ENCODE assay signal across 12 cellular contexts in genomic region chr3:187183210-187183862, GRCh38. TPM values are rescaled to one million over a fixed set of nuclear protein-coding genes. Genes with fewer than 3 reads are reported as not detected.
A peak's percentile ranks its signal among the peaks of the same experiment; 100 is the strongest.
DNase-seq lines count a peak whose midpoint lies in the region; ATAC-seq and TF ChIP-seq lines count a peak whose summit lies in the region.
"Had no signal": no experiment of that assay in that cellular context is flagged by ENCODE, and none has a peak within 500 bp of the region (broad histone marks: within the 10 kb centered on the region; RNA-seq: fewer than 3 reads in every experiment).

No MANE protein-coding gene starts in this region.

- H2BK12ac ChIP-seq in trophoblast cell (ENCODE audit: low read length) = no peak overlapping the region

- H3K4me1 ChIP-seq in HUES6 (ENCODE audit: control insufficient read depth, insufficient read depth, low read length) = peaks cover 64% of the 10 kb centered on the region
- peaks cover 4 to 10% of the 10 kb centered on the region in 2 experiments for H3K4me1 ChIP-seq in trophoblast cell (ENCODE audit: control insufficient read depth in 1 of 2, insufficient read depth in 2 of 2, low read length in 2 of 2)
- H3K4me1 ChIP-seq: A549 had no signal

- no peak for TF ChIP-seq CTCF in GM13977 (IDR thresholded peaks at IDR 0.05; ENCODE audit: extremely low read depth, insufficient read depth, missing control alignments)

- H3K27ac ChIP-seq in HUES6 (ENCODE audit: low read depth, low read length) (peak overlapping the region; percentile 93), trophoblast cell (ENCODE audit: low read depth, low read length) (no peak overlapping the region)
- H3K27ac ChIP-seq: A549 had no signal

- peak overlapping the region; percentile 1; the same call in 1 of the 2 replicates for H3K4me3 ChIP-seq in HUES6 (ENCODE audit: low read depth, low read length)
- H3K4me3 ChIP-seq in trophoblast cell (ENCODE audit: low read depth, low read length) = peak overlapping the region; percentile 39
- H3K4me3 ChIP-seq: A549 had no signal

- no peak overlapping the region for H3K27ac Mint-ChIP-seq in activated T-helper 1 cell treated with anti-CD3 and anti-CD28 coated beads, Interleukin-12 subunit alpha, Interleukin-12 subunit beta, Interleukin-2, Interleukin-4 antibody, amounts not matched to agents 30 ng/mL and 10 ng/mL and 1 ng/mL, durations not matched to agents 14 hours and 24 hours and 36 hours
- H3K27ac Mint-ChIP-seq: immature natural killer cell had no signal

- H3K79me2 ChIP-seq in trophoblast cell (ENCODE audit: control insufficient read depth, insufficient read depth, low read length, poor library complexity) = peaks cover 2% of the 10 kb centered on the region

- peak overlapping the region; percentile 9 for H4K8ac ChIP-seq in trophoblast cell (ENCODE audit: low read depth, low read length)

- H3K27me3 Mint-ChIP-seq in activated T-helper 1 cell treated with anti-CD3 and anti-CD28 coated beads, Interleukin-12 subunit alpha, Interleukin-12 subunit beta, Interleukin-2, Interleukin-4 antibody, amounts not matched to agents 30 ng/mL and 10 ng/mL and 1 ng/mL, durations not matched to agents 14 hours and 24 hours and 36 hours (ENCODE audit: insufficient read depth) = peaks cover 3% of the 10 kb centered on the region

- H3K27me3 ChIP-seq in HUES6 (ENCODE audit: control insufficient read depth, insufficient read depth, low read length) (peaks cover 3% of the 10 kb centered on the region; the same call in 1 of the 2 replicates), trophoblast cell (ENCODE audit: insufficient read depth, low read length) (no peaks in the 10 kb centered on the region)

- H3K4me3 Mint-ChIP-seq in activated T-helper 1 cell treated with anti-CD3 and anti-CD28 coated beads, Interleukin-12 subunit alpha, Interleukin-12 subunit beta, Interleukin-2, Interleukin-4 antibody, amounts not matched to agents 30 ng/mL and 10 ng/mL and 1 ng/mL, durations not matched to agents 14 hours and 24 hours and 36 hours = no peak overlapping the region
- H3K4me3 Mint-ChIP-seq: immature natural killer cell had no signal

- H3K9ac ChIP-seq in HUES6 (ENCODE audit: low read length) (peak overlapping the region; percentile 89), trophoblast cell (ENCODE audit: low read length) (no peak overlapping the region)

- H4K91ac ChIP-seq in trophoblast cell (ENCODE audit: low read depth, low read length) = peak overlapping the region; percentile 13

- no peak overlapping the region for H3K14ac ChIP-seq in trophoblast cell (ENCODE audit: low read length)

- intact Hi-C loops in activated T-helper 1 cell treated with anti-CD3 and anti-CD28 coated beads, Interleukin-12 subunit alpha, Interleukin-12 subunit beta, Interleukin-2, Interleukin-4 antibody, amounts not matched to agents 30 ng/mL and 10 ng/mL and 1 ng/mL, durations not matched to agents 14 hours and 24 hours and 36 hours (cut with micrococcal nuclease) = no loop called here

- no peak overlapping the region for H3K23ac ChIP-seq in trophoblast cell (ENCODE audit: low read length)

- in situ Hi-C loops in GM13977 (cut with MboI; ENCODE audit: low pct_unique_long_range_greater_than_20kb, low sequenced_read_pairs, unreplicated experiment) = no loop called here

- H3K4ac ChIP-seq in trophoblast cell (ENCODE audit: low read depth, low read length) = no peak overlapping the region

- no peak overlapping the region for H2AFZ ChIP-seq in trophoblast cell (ENCODE audit: insufficient read depth, low read length, poor library complexity)

- DNase-seq in NCI-H1417 (lab: John Stamatoyannopoulos, UW) = peak; percentile 19 to 84 (median 47)
- no peak for DNase-seq in NCI-H1417 treated with DMSO at 0.1 percent for 48 hours (lab: John Stamatoyannopoulos, UW)
- DNase-seq in activated T-helper 1 cell treated with anti-CD3 and anti-CD28 coated beads, Interleukin-12 subunit alpha, Interleukin-12 subunit beta, Interleukin-2, Interleukin-4 antibody, amounts not matched to agents 30 ng/mL and 10 ng/mL and 1 ng/mL, durations not matched to agents 14 hours and 24 hours and 36 hours (ENCODE audit: low spot score) = peak; percentile 4
- no peak for DNase-seq in trophoblast cell
- DNase-seq in GM13977 (ENCODE audit: low spot score) = no peak
- DNase-seq in NCI-H2029 treated with DMSO at 0.1 percent for 48 hours (lab: John Stamatoyannopoulos, UW) = no peak
- DNase-seq: immature natural killer cell had no signal

- H3K9me3 Mint-ChIP-seq in activated T-helper 1 cell treated with anti-CD3 and anti-CD28 coated beads, Interleukin-12 subunit alpha, Interleukin-12 subunit beta, Interleukin-2, Interleukin-4 antibody, amounts not matched to agents 30 ng/mL and 10 ng/mL and 1 ng/mL, durations not matched to agents 14 hours and 24 hours and 36 hours = no peaks in the 10 kb centered on the region
- H3K9me3 Mint-ChIP-seq: immature natural killer cell had no signal

- H2AK5ac ChIP-seq in trophoblast cell (ENCODE audit: low read length) = no peak overlapping the region

- peaks cover 6% of the 10 kb centered on the region for H3K79me1 ChIP-seq in trophoblast cell (ENCODE audit: low read length)

- H2BK5ac ChIP-seq in trophoblast cell (ENCODE audit: low read depth, low read length, poor library complexity) = no peak overlapping the region

- ATAC-seq in GM18519 (IDR thresholded peaks at IDR 0.05; ENCODE audit: low FRiP score, unreplicated experiment) = no peak
- ATAC-seq: A549 had no signal

- H3K36me3 Mint-ChIP-seq in activated T-helper 1 cell treated with anti-CD3 and anti-CD28 coated beads, Interleukin-12 subunit alpha, Interleukin-12 subunit beta, Interleukin-2, Interleukin-4 antibody, amounts not matched to agents 30 ng/mL and 10 ng/mL and 1 ng/mL, durations not matched to agents 14 hours and 24 hours and 36 hours (ENCODE audit: low read depth) = peaks cover 2% of the 10 kb centered on the region
- H3K36me3 Mint-ChIP-seq: immature natural killer cell had no signal

- H3K4me1 Mint-ChIP-seq in activated T-helper 1 cell treated with anti-CD3 and anti-CD28 coated beads, Interleukin-12 subunit alpha, Interleukin-12 subunit beta, Interleukin-2, Interleukin-4 antibody, amounts not matched to agents 30 ng/mL and 10 ng/mL and 1 ng/mL, durations not matched to agents 14 hours and 24 hours and 36 hours (ENCODE audit: low read depth) = peaks cover 7% of the 10 kb centered on the region
- H3K4me1 Mint-ChIP-seq: immature natural killer cell had no signal

- WGBS in trophoblast cell (ENCODE audit: extremely low coverage, insufficient coverage, insufficient read length) = no CpG with 5 or more reads among the region's 7 CpGs

- H3K36me3 ChIP-seq in HUES6 (ENCODE audit: control insufficient read depth, insufficient read depth, low read length) = peaks cover under 1% of the 10 kb centered on the region; the same call in 1 of the 2 replicates
- H3K36me3 ChIP-seq in trophoblast cell (ENCODE audit: control insufficient read depth in 1 of 2, insufficient read depth in 2 of 2, low read length in 2 of 2) = no peaks in the 10 kb centered on the region

- H2BK120ac ChIP-seq in trophoblast cell (ENCODE audit: insufficient read depth, low read length, poor library complexity) = peak overlapping the region; percentile 53

- H4K12ac ChIP-seq in trophoblast cell (ENCODE audit: low read depth, low read length) = no peak overlapping the region

- H3K9me3 ChIP-seq in HUES6 (ENCODE audit: control insufficient read depth, insufficient read depth, low read depth, low read length) (no peaks in the 10 kb centered on the region), trophoblast cell (ENCODE audit: insufficient read depth, low read depth, low read length) (no peaks in the 10 kb centered on the region)
- H3K9me3 ChIP-seq: A549 had no signal

- no peak overlapping the region for H3K4me2 ChIP-seq in trophoblast cell (ENCODE audit: low read length)
- H3K4me2 ChIP-seq: A549 had no signal

- H3K18ac ChIP-seq in trophoblast cell (ENCODE audit: low read length) = no peak overlapping the region

RNA-seq across cellular contexts. Expression of gene RTP1, which starts 13.9 kb away (rescaled TPM):
- total RNA-seq in activated T-helper 1 cell treated with anti-CD3 and anti-CD28 coated beads, Interleukin-12 subunit alpha, Interleukin-12 subunit beta, Interleukin-2, Interleukin-4 antibody, amounts not matched to agents 30 ng/mL and 10 ng/mL and 1 ng/mL, durations not matched to agents 14 hours and 24 hours and 36 hours = not detected in 2 replicates
- polyA plus RNA-seq in trophoblast cell (2013) = not detected in 2 replicates
- total RNA-seq: HT-29, urinary bladder had no signal
- polyA plus RNA-seq: A549, immature natural killer cell, urinary bladder had no signal

RNA-seq across cellular contexts. Expression of gene RPL39L, which starts 44.0 kb away (rescaled TPM):
- 7.5 and 8.3 TPM in 2 replicates for total RNA-seq in activated T-helper 1 cell treated with anti-CD3 and anti-CD28 coated beads, Interleukin-12 subunit alpha, Interleukin-12 subunit beta, Interleukin-2, Interleukin-4 antibody, amounts not matched to agents 30 ng/mL and 10 ng/mL and 1 ng/mL, durations not matched to agents 14 hours and 24 hours and 36 hours
- polyA plus RNA-seq in trophoblast cell (2013) = 30.4 and 31.7 TPM in 2 replicates
- total RNA-seq: HT-29 had no signal

Comparison
In these comparisons a context has a peak if more than half of its experiments do, and no peak if none do; other contexts are left out.
1. DNase-seq: peak in NCI-H1417 (3 of 3) and activated T-helper 1 cell treated with anti-CD3 and anti-CD28 coated beads, Interleukin-12 subunit alpha, Interleukin-12 subunit beta, Interleukin-2, Interleukin-4 antibody, amounts not matched to agents 30 ng/mL and 10 ng/mL and 1 ng/mL, durations not matched to agents 14 hours and 24 hours and 36 hours (single experiment); none in NCI-H1417 treated with DMSO at 0.1 percent for 48 hours (single experiment), trophoblast cell (0 of 2), GM13977 (single experiment) and NCI-H2029 treated with DMSO at 0.1 percent for 48 hours (single experiment).